ENCODE assay signal across 36 cellular contexts in the genomic region with DNA sequence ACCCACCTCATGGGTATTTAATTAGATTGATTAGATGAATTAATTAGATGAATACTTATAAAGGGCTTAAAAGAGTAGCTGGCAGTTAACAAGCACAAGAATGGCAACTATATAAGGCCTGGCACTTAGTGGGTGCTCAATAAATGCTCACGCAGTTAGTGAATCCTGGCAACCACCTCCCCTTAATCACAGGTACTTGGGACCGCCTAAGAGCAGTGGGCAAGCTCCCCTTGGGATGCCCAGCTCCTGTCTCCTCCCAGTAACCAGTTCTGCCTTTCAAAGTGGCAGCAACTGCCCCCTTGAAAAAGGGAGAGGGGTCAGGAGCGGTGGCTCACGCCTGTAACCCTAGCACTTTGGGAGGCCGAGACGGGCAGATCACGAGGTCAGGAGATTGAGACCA. TPM values are rescaled to one million over a fixed set of nuclear protein-coding genes. Genes with fewer than 3 reads are reported as not detected.
"Had no signal": no experiment of that assay in that cellular context is flagged by ENCODE, and none has a peak within 500 bp of the region (broad histone marks: within the 10 kb centered on the region; RNA-seq: fewer than 3 reads in every experiment).

No MANE protein-coding gene starts in this region.

- H3K4me3 ChIP-seq: MG63 had no signal

- DNase-seq: Kasumi-1, MG63, MM.1S, MV-4-11, NCI-H1048, NCI-H1092, NCI-H1092 treated with DMSO at 0.1 percent for 48 hours, NCI-H1105, NCI-H1105 treated with DMSO at 0.1 percent for 48 hours, NCI-H1417, NCI-H1417 treated with DMSO at 0.1 percent for 48 hours, NCI-H1436, NCI-H1436 treated with DMSO at 0.1 percent for 48 hours, NCI-H146, NCI-H1694, NCI-H1694 treated with DMSO at 0.1 percent for 48 hours, NCI-H187, NCI-H187 treated with DMSO at 0.1 percent for 48 hours, NCI-H1930, NCI-H2029, NCI-H2029 treated with DMSO at 0.1 percent for 48 hours, NCI-H2081, NCI-H2081 treated with DMSO at 0.1 percent for 48 hours, NCI-H2107, NCI-H2171, NCI-H2171 treated with DMSO at 0.1 percent for 48 hours, NCI-H2227 treated with DMSO at 0.1 percent for 48 hours, NCI-H226, NCI-H345, NCI-H446, NCI-H446 treated with DMSO at 0.1 percent for 48 hours, NCI-H510A had no signal

RNA-seq across cellular contexts. Expression of a gene that starts 4.6 kb away (rescaled TPM):
- total RNA-seq: LHCN-M2, M059J, MCF 10A, NCI-H460 had no signal
